Comparison of ENCODE assay signal across 16 cellular contexts in the genomic region with DNA sequence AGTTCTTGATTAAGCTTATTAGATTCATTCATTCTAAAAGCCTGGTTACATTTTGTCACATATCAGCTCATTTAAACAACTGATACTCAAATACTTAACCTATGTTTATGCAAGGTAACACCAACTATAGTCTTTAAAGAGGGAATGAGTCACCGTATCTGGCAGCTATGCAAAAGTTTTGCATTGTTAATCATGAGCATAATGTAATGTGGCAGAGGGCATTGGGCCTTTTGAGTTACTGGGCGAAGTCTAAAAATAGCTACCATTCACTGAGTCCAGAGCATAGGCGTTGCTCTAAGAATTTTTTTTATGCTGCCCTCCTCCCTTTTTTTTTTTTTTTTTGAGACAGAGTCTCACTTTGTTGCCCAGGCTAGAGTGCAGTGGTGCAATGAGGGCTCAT.
DNase-seq lines count a peak whose midpoint lies in the region; ATAC-seq, FAIRE-seq and TF ChIP-seq lines count a peak whose summit lies in the region.
"Had no signal": no experiment of that assay in that cellular context is flagged by ENCODE, and none has a peak within 500 bp of the region (broad histone marks: within the 10 kb centered on the region; RNA-seq: fewer than 3 reads in every experiment).

No MANE protein-coding gene starts in this region.

- H4K8ac ChIP-seq in trophoblast cell (ENCODE audit: low read depth, low read length) = no peak overlapping the region

- no peak for ATAC-seq in HG03457 (IDR thresholded peaks at IDR 0.05; ENCODE audit: unreplicated experiment)
- ATAC-seq: lower lobe of right lung had no signal

- H2AK5ac ChIP-seq in trophoblast cell (ENCODE audit: low read length) = no peak overlapping the region

- no peak overlapping the region for H2AFZ ChIP-seq in trophoblast cell (ENCODE audit: insufficient read depth, low read length, poor library complexity)

- no peak overlapping the region for H2BK12ac ChIP-seq in trophoblast cell (ENCODE audit: low read length)

- no peaks in the 10 kb centered on the region for H3K36me3 ChIP-seq in trophoblast cell (ENCODE audit: control insufficient read depth in 1 of 2, insufficient read depth in 2 of 2, low read length in 2 of 2)
- H3K36me3 ChIP-seq: heart right ventricle, lower lobe of right lung, neural progenitor cell, Peyer's patch, suprapubic skin had no signal

- no peak overlapping the region for H3K4ac ChIP-seq in trophoblast cell (ENCODE audit: low read depth, low read length)

- no peak overlapping the region for H3K27ac ChIP-seq in trophoblast cell (ENCODE audit: low read depth, low read length)
- H3K27ac ChIP-seq: heart right ventricle, lower lobe of right lung, neural progenitor cell, Peyer's patch, skin epidermis, suprapubic skin had no signal

- H3K23ac ChIP-seq in trophoblast cell (ENCODE audit: low read length) = no peak overlapping the region

- H3K79me2 ChIP-seq in trophoblast cell (ENCODE audit: control insufficient read depth, insufficient read depth, low read length, poor library complexity) = no peaks in the 10 kb centered on the region

- DNase-seq in H54 (ENCODE audit: insufficient read length, low spot score) = peak; percentile 31
- DNase-seq in RPMI7951 (ENCODE audit: low read depth) = peak; percentile 15
- peak; percentile 59 for DNase-seq in epithelial cell of proximal tubule (ENCODE audit: low read depth)
- DNase-seq in trophoblast cell = peak; percentile 1 to 21
- DNase-seq in NCI-H146 treated with DMSO at 0.1 percent for 48 hours (lab: John Stamatoyannopoulos, UW; ENCODE audit: unreplicated experiment) = no peak
- DNase-seq in OCI-M2 (lab: John Stamatoyannopoulos, UW; ENCODE audit: unreplicated experiment) = no peak
- no peak for DNase-seq in NCI-H748 treated with DMSO at 0.1 percent for 48 hours (lab: John Stamatoyannopoulos, UW)
- DNase-seq: heart right ventricle, lower lobe of right lung, NCI-H1048, NCI-H345, Peyer's patch had no signal

- no CpG with 5 or more reads among the region's 3 CpGs for WGBS in trophoblast cell (ENCODE audit: extremely low coverage, insufficient coverage, insufficient read length)

- H4K12ac ChIP-seq in trophoblast cell (ENCODE audit: low read depth, low read length) = no peak overlapping the region

- no peak overlapping the region for H3K9ac ChIP-seq in trophoblast cell (ENCODE audit: low read length)
- H3K9ac ChIP-seq: neural progenitor cell had no signal

- H3K14ac ChIP-seq in trophoblast cell (ENCODE audit: low read length) = no peak overlapping the region

- no peaks in the 10 kb centered on the region for H3K9me3 ChIP-seq in trophoblast cell (ENCODE audit: insufficient read depth, low read depth, low read length)
- H3K9me3 ChIP-seq: lower lobe of right lung, Peyer's patch, suprapubic skin had no signal

- H3K27me3 ChIP-seq in trophoblast cell (ENCODE audit: insufficient read depth, low read length) = no peaks in the 10 kb centered on the region
- H3K27me3 ChIP-seq: heart right ventricle, neural progenitor cell, Peyer's patch, suprapubic skin had no signal

- FAIRE-seq in H54 (lab: Jason Lieb, UNC) = peak; percentile 96

- H3K4me1 ChIP-seq in trophoblast cell (ENCODE audit: control insufficient read depth in 1 of 2, insufficient read depth in 2 of 2, low read length in 2 of 2) = no peaks in the 10 kb centered on the region
- H3K4me1 ChIP-seq: heart right ventricle, lower lobe of right lung, neural progenitor cell, Peyer's patch, suprapubic skin had no signal

- TF ChIP-seq POLR2A in H54 (IDR thresholded peaks at IDR 0.05; ENCODE audit: low read depth, low read length) = no peak

- H2BK5ac ChIP-seq in trophoblast cell (ENCODE audit: low read depth, low read length, poor library complexity) = no peak overlapping the region

- TF ChIP-seq CTCF in epithelial cell of proximal tubule (conservative IDR thresholded peaks at IDR 0.05; ENCODE audit: low read depth, low read length) = no peak

- H4K91ac ChIP-seq in trophoblast cell (ENCODE audit: low read depth, low read length) = no peak overlapping the region

- H2BK120ac ChIP-seq in trophoblast cell (ENCODE audit: insufficient read depth, low read length, poor library complexity) = no peak overlapping the region

- no peaks in the 10 kb centered on the region for H3K79me1 ChIP-seq in trophoblast cell (ENCODE audit: low read length)

- H3K4me2 ChIP-seq in trophoblast cell (ENCODE audit: low read length) = no peak overlapping the region
- H3K4me2 ChIP-seq: neural progenitor cell had no signal

- H3K18ac ChIP-seq in trophoblast cell (ENCODE audit: low read length) = no peak overlapping the region

- H3K4me3 ChIP-seq in epithelial cell of proximal tubule (ENCODE audit: low read depth, low read length) (no peak overlapping the region), trophoblast cell (ENCODE audit: low read depth, low read length) (no peak overlapping the region)
- H3K4me3 ChIP-seq: heart right ventricle, lower lobe of right lung, neural progenitor cell, Peyer's patch, skin epidermis, suprapubic skin had no signal

Comparison
In these comparisons a context has a peak if more than half of its experiments do, and no peak if none do; other contexts are left out.
1. DNase-seq: peak in H54 (single experiment), RPMI7951 (single experiment), epithelial cell of proximal tubule (single experiment) and trophoblast cell (2 of 2); none in NCI-H146 treated with DMSO at 0.1 percent for 48 hours (single experiment), OCI-M2 (single experiment) and NCI-H748 treated with DMSO at 0.1 percent for 48 hours (single experiment).